ENCODE assay signal across 21 cellular contexts in the genomic region with DNA sequence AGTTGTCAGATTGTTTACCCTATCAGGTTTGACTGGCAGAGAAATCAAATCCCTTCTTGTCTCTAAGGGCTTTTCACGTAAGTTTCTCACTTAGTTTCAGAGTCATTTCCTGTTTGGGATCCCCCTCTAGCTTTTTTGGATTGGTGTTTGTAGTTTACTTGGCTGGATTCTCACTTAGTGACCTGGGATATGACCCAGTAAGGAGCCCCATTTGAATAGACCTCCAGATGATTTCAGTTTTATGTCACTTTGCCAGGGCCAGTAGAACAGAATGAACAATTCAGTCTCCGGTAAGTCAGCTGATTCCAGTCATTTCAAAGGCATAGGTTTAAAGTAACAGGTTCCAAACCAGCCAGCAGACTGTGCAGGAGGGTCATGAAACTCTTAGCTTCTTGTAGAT. TPM values are rescaled to one million over a fixed set of nuclear protein-coding genes. Genes with fewer than 3 reads are reported as not detected.
A peak's percentile ranks its signal among the peaks of the same experiment; 100 is the strongest.
DNase-seq lines count a peak whose midpoint lies in the region; TF ChIP-seq lines count a peak whose summit lies in the region.
"Had no signal": no experiment of that assay in that cellular context is flagged by ENCODE, and none has a peak within 500 bp of the region (broad histone marks: within the 10 kb centered on the region; RNA-seq: fewer than 3 reads in every experiment).

No MANE protein-coding gene starts in this region.

- peaks cover 15% of the 10 kb centered on the region for H4K20me1 ChIP-seq in OCI-LY3 (ENCODE audit: insufficient read depth, low read length)

- no peak overlapping the region for H3K4me3 ChIP-seq in GM12865 (ENCODE audit: low read depth, low read length)
- H3K4me3 ChIP-seq in OCI-LY3 (ENCODE audit: low read length) = no peak overlapping the region
- H3K4me3 ChIP-seq in endodermal cell (ENCODE audit: low read length) = no peak overlapping the region
- H3K4me3 ChIP-seq in brain microvascular endothelial cell (ENCODE audit: low read depth, low read length) = no peak overlapping the region
- H3K4me3 ChIP-seq: A549; BLaER1 treated with 17β-estradiol and CSF1 and Interleukin-3, amounts not matched to agents 10 nM and 100 nM; HAP-1 had no signal

- H3K9ac ChIP-seq in OCI-LY3 (ENCODE audit: low read length) (no peak overlapping the region), endodermal cell (ENCODE audit: extremely low read depth, low read length, poor library complexity, severe bottlenecking) (no peak overlapping the region)
- H3K9ac ChIP-seq: BLaER1 treated with 17β-estradiol and CSF1 and Interleukin-3, amounts not matched to agents 10 nM and 100 nM had no signal

- peaks cover 17% of the 10 kb centered on the region for H3K4me1 ChIP-seq in OCI-LY3 (ENCODE audit: low read length)
- no peaks in the 10 kb centered on the region for H3K4me1 ChIP-seq in endodermal cell (ENCODE audit: control insufficient read depth, insufficient read depth, low read length)
- H3K4me1 ChIP-seq: A549 had no signal

- H3K27ac ChIP-seq in OCI-LY3 (ENCODE audit: low read length) (0 out of 2 replicates have a peak overlapping the region, but pooled peaks have one; percentile 1), endodermal cell (ENCODE audit: low read depth, low read length) (no peak overlapping the region), brain microvascular endothelial cell (no peak overlapping the region)
- H3K27ac ChIP-seq: A549; BLaER1 treated with 17β-estradiol and CSF1 and Interleukin-3, amounts not matched to agents 10 nM and 100 nM had no signal

- peaks cover 55% of the 10 kb centered on the region for H3K36me3 ChIP-seq in OCI-LY3 (replicated peaks; ENCODE audit: low read depth, low read length)
- H3K36me3 ChIP-seq in endodermal cell (ENCODE audit: control insufficient read depth, insufficient read depth, low read length) = peaks cover 14% of the 10 kb centered on the region
- H3K36me3 ChIP-seq in brain microvascular endothelial cell (replicated peaks) = no peaks in the 10 kb centered on the region

- 92% methylated on average over 2 of the region's 2 CpGs for WGBS in endodermal cell (ENCODE audit: insufficient coverage in 1 of 2, insufficient read length in 1 of 2), 2 experiments

- H3K4me3 Mint-ChIP-seq in endodermal cell = no peak overlapping the region
- H3K4me3 Mint-ChIP-seq: CD4-positive, alpha-beta T cell; HFFc6 had no signal

- H3K36me3 Mint-ChIP-seq in endodermal cell (ENCODE audit: low read depth) = peaks cover 28% of the 10 kb centered on the region

- H3K27ac Mint-ChIP-seq in endodermal cell = peak overlapping the region; percentile 12
- H3K27ac Mint-ChIP-seq: CD4-positive, alpha-beta T cell; HFFc6 had no signal

- no peaks in the 10 kb centered on the region for H3K9me3 Mint-ChIP-seq in endodermal cell
- H3K9me3 Mint-ChIP-seq: CD4-positive, alpha-beta T cell; HFFc6 had no signal

- no peaks in the 10 kb centered on the region for H3K27me3 Mint-ChIP-seq in endodermal cell (ENCODE audit: insufficient read depth)
- H3K27me3 Mint-ChIP-seq: CD4-positive, alpha-beta T cell had no signal

- H3K4me2 ChIP-seq in OCI-LY3 (ENCODE audit: low read length) = 0 out of 2 replicates have a peak overlapping the region, but pooled peaks have one; percentile 0
- H3K4me2 ChIP-seq: A549; BLaER1 treated with 17β-estradiol and CSF1 and Interleukin-3, amounts not matched to agents 10 nM and 100 nM had no signal

- H2AFZ ChIP-seq in OCI-LY3 (ENCODE audit: low read depth, low read length) = no peak overlapping the region

- peaks cover 9% of the 10 kb centered on the region for H3K4me1 Mint-ChIP-seq in endodermal cell

- DNase-seq in GM12865 (ENCODE audit: low read depth) (peak; percentile 10), GM13977 (ENCODE audit: low spot score) (peak; percentile 17), endodermal cell (no peak), activated gamma-delta T cell (lab: John Stamatoyannopoulos, UW) (no peak), OCI-M1 (lab: John Stamatoyannopoulos, UW) (no peak), brain microvascular endothelial cell (no peak), NCI-H2227 treated with DMSO at 0.1 percent for 48 hours (lab: John Stamatoyannopoulos, UW) (no peak)
- DNase-seq: AML-193; CD4-positive, alpha-beta T cell; COR-L47; GOT3; HFFc6; NCI-H1048; NCI-H1417; NCI-H1694; NCI-H2029 treated with DMSO at 0.1 percent for 48 hours; NCI-H526 treated with DMSO at 0.1 percent for 48 hours had no signal

- in situ Hi-C loops in GM13977 (cut with MboI; ENCODE audit: low pct_unique_long_range_greater_than_20kb, low sequenced_read_pairs, unreplicated experiment) = no loop called here
- in situ Hi-C loops in brain microvascular endothelial cell (cut with HindIII; ENCODE audit: low pct_ligation_motif_present, low sequenced_read_pairs) = no loop called here

- H3K27me3 ChIP-seq in OCI-LY3 (ENCODE audit: low read depth, low read length) = no peaks in the 10 kb centered on the region
- no peaks in the 10 kb centered on the region for H3K27me3 ChIP-seq in endodermal cell (ENCODE audit: control insufficient read depth, insufficient read depth, low read length, poor library complexity, severe bottlenecking)
- no peaks in the 10 kb centered on the region for H3K27me3 ChIP-seq in brain microvascular endothelial cell (replicated peaks)
- H3K27me3 ChIP-seq: BLaER1 treated with 17β-estradiol and CSF1 and Interleukin-3, amounts not matched to agents 10 nM and 100 nM had no signal

- peaks cover 90% of the 10 kb centered on the region for H3K79me2 ChIP-seq in OCI-LY3 (ENCODE audit: low read length)

- no peaks in the 10 kb centered on the region for H3K9me3 ChIP-seq in OCI-LY3 (ENCODE audit: insufficient read depth, low read length)
- H3K9me3 ChIP-seq in endodermal cell (ENCODE audit: control insufficient read depth, low read length) = peaks cover 3% of the 10 kb centered on the region
- H3K9me3 ChIP-seq: A549, HAP-1 had no signal

- TF ChIP-seq CTCF in GM12865 (IDR thresholded peaks at IDR 0.05; ENCODE audit: insufficient read depth, low read depth, low read length, missing control alignments) = no peak
- no peak for TF ChIP-seq CTCF in GM13977 (IDR thresholded peaks at IDR 0.05; ENCODE audit: extremely low read depth, insufficient read depth, missing control alignments)
- TF ChIP-seq CTCF in OCI-LY3 (IDR thresholded peaks at IDR 0.05; ENCODE audit: low read depth, low read length) = no peak
- TF ChIP-seq CTCF in endodermal cell (conservative IDR thresholded peaks at IDR 0.05) = no peak
- TF ChIP-seq CTCF in brain microvascular endothelial cell (IDR thresholded peaks at IDR 0.05; ENCODE audit: low read depth, low read length, missing control alignments) = no peak

RNA-seq across cellular contexts. Expression of a gene that starts 8.2 kb away (rescaled TPM):
- total RNA-seq in endodermal cell = 10 to 100 TPM; 25.8 to 34.0 TPM
- 24.2 TPM for polyA plus RNA-seq in endodermal cell (2013, experiment 1 of 2)
- 19.7 TPM for polyA plus RNA-seq in endodermal cell (2013, experiment 2 of 2)

Comparison
In these comparisons a context has a peak if more than half of its experiments do, and no peak if none do; other contexts are left out.
1. DNase-seq: peak in GM12865 (single experiment) and GM13977 (single experiment); none in endodermal cell (single experiment), activated gamma-delta T cell (single experiment), OCI-M1 (single experiment), brain microvascular endothelial cell (single experiment) and NCI-H2227 treated with DMSO at 0.1 percent for 48 hours (single experiment).